In the genomic region with DNA sequence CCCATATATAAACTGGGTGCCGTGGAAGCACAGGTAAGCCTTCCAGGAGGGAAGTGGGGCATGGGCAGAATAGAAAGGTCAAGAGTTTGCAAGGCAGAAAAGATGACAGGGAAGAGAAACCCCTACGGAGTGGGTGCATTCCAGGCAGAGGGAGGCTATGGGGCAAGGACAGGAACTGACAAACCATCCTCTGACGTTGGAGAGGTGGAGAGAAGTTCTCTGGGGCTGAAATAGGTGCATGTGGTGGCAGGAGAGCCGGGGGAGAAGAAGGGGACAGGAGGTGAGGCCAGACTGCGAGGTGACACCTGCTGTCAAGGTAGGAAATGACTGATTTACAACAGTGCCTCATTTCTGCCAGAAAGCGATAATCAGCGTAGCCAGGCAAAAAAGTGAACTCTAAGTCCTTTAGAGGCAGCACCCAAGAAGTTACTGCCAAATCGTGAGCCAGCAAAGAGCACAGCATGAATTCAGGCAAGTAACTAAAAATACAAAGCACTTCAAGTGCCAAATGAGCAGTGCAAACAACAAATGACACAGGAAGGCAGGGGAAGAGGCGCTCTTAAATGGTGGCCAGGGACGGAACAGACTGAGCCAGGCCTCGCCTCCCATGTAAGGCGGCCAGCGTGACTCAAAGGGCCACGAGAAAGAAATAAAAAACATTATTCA, we compare ENCODE assay signal across 2 cellular contexts.
A peak's percentile ranks its signal among the peaks of the same experiment; 100 is the strongest.
TF ChIP-seq lines count a peak whose summit lies in the region.

No MANE protein-coding gene starts in this region.

TF ChIP-seq in liver, 16 proteins besides CTCF, POLR2A, EP300 and RAD21:
- TF ChIP-seq EGR1 (IDR thresholded peaks at IDR 0.05; ENCODE audit: low read depth in 2 of 2) (no peak), GABPA (IDR thresholded peaks at IDR 0.05 in 1 of 2, conservative IDR thresholded peaks at IDR 0.05 in 1 of 2) (peak in 1 of 2 donors; percentile 38), HNF4A (conservative IDR thresholded peaks at IDR 0.05) (peak; percentile 66 to 74), NR2F2 (IDR thresholded peaks at IDR 0.05) (no peak), JUND (IDR thresholded peaks at IDR 0.05) (peak in 1 of 2 donors; percentile 62), RXRA (IDR thresholded peaks at IDR 0.05) (peak; percentile 64 to 80), FOXA2 (IDR thresholded peaks at IDR 0.05) (no peak), FOXA1 (IDR thresholded peaks at IDR 0.05) (peak; percentile 58), SP1 (IDR thresholded peaks at IDR 0.05) (peak; percentile 66), YY1 (IDR thresholded peaks at IDR 0.05) (peak; percentile 94), HNF4G (IDR thresholded peaks at IDR 0.05) (no peak), TAF1 (conservative IDR thresholded peaks at IDR 0.05) (no peak)
- TF ChIP-seq, protein P1, sequence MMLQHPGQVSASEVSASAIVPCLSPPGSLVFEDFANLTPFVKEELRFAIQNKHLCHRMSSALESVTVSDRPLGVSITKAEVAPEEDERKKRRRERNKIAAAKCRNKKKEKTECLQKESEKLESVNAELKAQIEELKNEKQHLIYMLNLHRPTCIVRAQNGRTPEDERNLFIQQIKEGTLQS (IDR thresholded peaks at IDR 0.05), result no peak
- TF ChIP-seq, protein P2, sequence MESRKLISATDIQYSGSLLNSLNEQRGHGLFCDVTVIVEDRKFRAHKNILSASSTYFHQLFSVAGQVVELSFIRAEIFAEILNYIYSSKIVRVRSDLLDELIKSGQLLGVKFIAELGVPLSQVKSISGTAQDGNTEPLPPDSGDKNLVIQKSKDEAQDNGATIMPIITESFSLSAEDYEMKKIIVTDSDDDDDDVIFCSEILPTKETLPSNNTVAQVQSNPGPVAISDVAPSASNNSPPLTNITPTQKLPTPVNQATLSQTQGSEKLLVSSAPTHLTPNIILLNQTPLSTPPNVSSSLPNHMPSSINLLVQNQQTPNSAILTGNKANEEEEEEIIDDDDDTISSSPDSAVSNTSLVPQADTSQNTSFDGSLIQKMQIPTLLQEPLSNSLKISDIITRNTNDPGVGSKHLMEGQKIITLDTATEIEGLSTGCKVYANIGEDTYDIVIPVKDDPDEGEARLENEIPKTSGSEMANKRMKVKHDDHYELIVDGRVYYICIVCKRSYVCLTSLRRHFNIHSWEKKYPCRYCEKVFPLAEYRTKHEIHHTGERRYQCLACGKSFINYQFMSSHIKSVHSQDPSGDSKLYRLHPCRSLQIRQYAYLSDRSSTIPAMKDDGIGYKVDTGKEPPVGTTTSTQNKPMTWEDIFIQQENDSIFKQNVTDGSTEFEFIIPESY (IDR thresholded peaks at IDR 0.05), result peak; percentile 35
- TF ChIP-seq, protein P3, sequence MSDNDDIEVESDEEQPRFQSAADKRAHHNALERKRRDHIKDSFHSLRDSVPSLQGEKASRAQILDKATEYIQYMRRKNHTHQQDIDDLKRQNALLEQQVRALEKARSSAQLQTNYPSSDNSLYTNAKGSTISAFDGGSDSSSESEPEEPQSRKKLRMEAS (IDR thresholded peaks at IDR 0.05), result peak; percentile 69
- TF ChIP-seq, protein P4, sequence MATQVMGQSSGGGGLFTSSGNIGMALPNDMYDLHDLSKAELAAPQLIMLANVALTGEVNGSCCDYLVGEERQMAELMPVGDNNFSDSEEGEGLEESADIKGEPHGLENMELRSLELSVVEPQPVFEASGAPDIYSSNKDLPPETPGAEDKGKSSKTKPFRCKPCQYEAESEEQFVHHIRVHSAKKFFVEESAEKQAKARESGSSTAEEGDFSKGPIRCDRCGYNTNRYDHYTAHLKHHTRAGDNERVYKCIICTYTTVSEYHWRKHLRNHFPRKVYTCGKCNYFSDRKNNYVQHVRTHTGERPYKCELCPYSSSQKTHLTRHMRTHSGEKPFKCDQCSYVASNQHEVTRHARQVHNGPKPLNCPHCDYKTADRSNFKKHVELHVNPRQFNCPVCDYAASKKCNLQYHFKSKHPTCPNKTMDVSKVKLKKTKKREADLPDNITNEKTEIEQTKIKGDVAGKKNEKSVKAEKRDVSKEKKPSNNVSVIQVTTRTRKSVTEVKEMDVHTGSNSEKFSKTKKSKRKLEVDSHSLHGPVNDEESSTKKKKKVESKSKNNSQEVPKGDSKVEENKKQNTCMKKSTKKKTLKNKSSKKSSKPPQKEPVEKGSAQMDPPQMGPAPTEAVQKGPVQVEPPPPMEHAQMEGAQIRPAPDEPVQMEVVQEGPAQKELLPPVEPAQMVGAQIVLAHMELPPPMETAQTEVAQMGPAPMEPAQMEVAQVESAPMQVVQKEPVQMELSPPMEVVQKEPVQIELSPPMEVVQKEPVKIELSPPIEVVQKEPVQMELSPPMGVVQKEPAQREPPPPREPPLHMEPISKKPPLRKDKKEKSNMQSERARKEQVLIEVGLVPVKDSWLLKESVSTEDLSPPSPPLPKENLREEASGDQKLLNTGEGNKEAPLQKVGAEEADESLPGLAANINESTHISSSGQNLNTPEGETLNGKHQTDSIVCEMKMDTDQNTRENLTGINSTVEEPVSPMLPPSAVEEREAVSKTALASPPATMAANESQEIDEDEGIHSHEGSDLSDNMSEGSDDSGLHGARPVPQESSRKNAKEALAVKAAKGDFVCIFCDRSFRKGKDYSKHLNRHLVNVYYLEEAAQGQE (IDR thresholded peaks at IDR 0.05), result peak; percentile 74

TF ChIP-seq in HepG2, 621 proteins besides CTCF, POLR2A, EP300 and RAD21:
- TF ChIP-seq ZZZ3 (CRISPR knock-in tag; IDR thresholded peaks at IDR 0.05; ENCODE audit: borderline replicate concordance), result no peak
- no peak for TF ChIP-seq ARHGAP35 (CRISPR knock-in tag; IDR thresholded peaks at IDR 0.05; ENCODE audit: borderline replicate concordance)
- no peak for TF ChIP-seq ZNF333 (CRISPR knock-in tag; IDR thresholded peaks at IDR 0.05; ENCODE audit: borderline replicate concordance)
- TF ChIP-seq, protein P5, sequence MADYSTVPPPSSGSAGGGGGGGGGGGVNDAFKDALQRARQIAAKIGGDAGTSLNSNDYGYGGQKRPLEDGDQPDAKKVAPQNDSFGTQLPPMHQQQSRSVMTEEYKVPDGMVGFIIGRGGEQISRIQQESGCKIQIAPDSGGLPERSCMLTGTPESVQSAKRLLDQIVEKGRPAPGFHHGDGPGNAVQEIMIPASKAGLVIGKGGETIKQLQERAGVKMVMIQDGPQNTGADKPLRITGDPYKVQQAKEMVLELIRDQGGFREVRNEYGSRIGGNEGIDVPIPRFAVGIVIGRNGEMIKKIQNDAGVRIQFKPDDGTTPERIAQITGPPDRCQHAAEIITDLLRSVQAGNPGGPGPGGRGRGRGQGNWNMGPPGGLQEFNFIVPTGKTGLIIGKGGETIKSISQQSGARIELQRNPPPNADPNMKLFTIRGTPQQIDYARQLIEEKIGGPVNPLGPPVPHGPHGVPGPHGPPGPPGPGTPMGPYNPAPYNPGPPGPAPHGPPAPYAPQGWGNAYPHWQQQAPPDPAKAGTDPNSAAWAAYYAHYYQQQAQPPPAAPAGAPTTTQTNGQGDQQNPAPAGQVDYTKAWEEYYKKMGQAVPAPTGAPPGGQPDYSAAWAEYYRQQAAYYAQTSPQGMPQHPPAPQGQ (CRISPR knock-in tag; IDR thresholded peaks at IDR 0.05; ENCODE audit: borderline replicate concordance), result no peak
- no peak for TF ChIP-seq SP4 (CRISPR knock-in tag; IDR thresholded peaks at IDR 0.05)
- TF ChIP-seq HCFC1 (IDR thresholded peaks at IDR 0.05; ENCODE audit: low read depth, low read length), result no peak
